10 cellular contexts compared by ENCODE assay signal in the genomic region with DNA sequence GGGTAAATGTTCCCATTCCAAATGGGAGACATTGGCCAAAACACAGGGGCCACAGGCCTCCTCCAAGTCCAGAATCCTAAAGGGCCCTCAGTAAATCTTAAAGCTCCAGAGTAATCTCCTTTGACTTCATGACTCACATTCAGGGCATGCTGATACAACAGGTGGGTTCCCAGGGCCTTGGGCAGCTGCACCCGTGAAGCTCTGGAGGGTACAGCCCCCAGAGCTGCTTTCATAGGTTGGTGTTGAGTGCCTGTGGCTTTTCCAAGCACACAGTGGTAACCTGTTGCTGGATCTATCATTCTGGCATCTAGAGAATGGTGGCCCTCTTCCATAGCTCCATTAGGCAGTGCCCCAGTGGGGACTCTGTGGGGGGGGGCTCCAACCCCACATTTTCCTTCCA. TPM values are rescaled to one million over a fixed set of nuclear protein-coding genes. Genes with fewer than 3 reads are reported as not detected.
"Had no signal": no experiment of that assay in that cellular context is flagged by ENCODE, and none has a peak within 500 bp of the region (broad histone marks: within the 10 kb centered on the region; RNA-seq: fewer than 3 reads in every experiment).

No MANE protein-coding gene starts in this region.

- H3K36me3 ChIP-seq: HAP-1 had no signal

- H3K4me2 ChIP-seq: GM23338 had no signal

- H2AFZ ChIP-seq: GM23248, GM23338 had no signal

- H3K9me3 ChIP-seq: HAP-1 had no signal

- H3K4me3 ChIP-seq: GM23248, GM23338, HAP-1 had no signal

- ATAC-seq: GM23338, HCT116 had no signal

- H3K27ac ChIP-seq: GM23248 had no signal

- DNase-seq: GM23248, GOT3, H7, H9, HCEC 1CT, HFFc6 had no signal

- H3K9ac ChIP-seq: GM23248 had no signal

RNA-seq across cellular contexts. Expression of gene NELL1, which starts 54.0 kb away (rescaled TPM):
- total RNA-seq: GM23248, H1, HFFc6 had no signal
- polyA plus RNA-seq: GM23248, GM23338 had no signal
